In genomic region chr2:111025288-111025687, GRCh38 we compare ENCODE assay signal across 27 cellular contexts.
"Had no signal": no experiment of that assay in that cellular context is flagged by ENCODE, and none has a peak within 500 bp of the region (broad histone marks: within the 10 kb centered on the region; RNA-seq: fewer than 3 reads in every experiment).

No MANE protein-coding gene starts in this region.

- FAIRE-seq: islet of Langerhans, urothelium cell line had no signal

- H3K9me3 Mint-ChIP-seq: activated T-helper 2 cell treated with anti-CD3 and anti-CD28 coated beads, Interferon-gamma antibody, Interleukin-2, Interleukin-4, amounts not matched to agents 10 μg/mL and 5 μg/mL and 100 μg/mL, durations not matched to agents 14 hours and 24 hours and 36 hours; central memory CD8-positive, alpha-beta T cell had no signal

- H3K4me1 ChIP-seq: breast epithelium, right lobe of liver had no signal

- H3K4me3 ChIP-seq: breast epithelium, coronary artery, esophagus squamous epithelium, gastrocnemius medialis, right lobe of liver, skin epidermis, transverse colon had no signal

- H3K27ac ChIP-seq: breast epithelium, coronary artery, esophagus squamous epithelium, gastrocnemius medialis, right lobe of liver, skin epidermis had no signal

- H3K36me3 Mint-ChIP-seq: mesothelial cell of epicardium had no signal

- H3K9me3 ChIP-seq: esophagus squamous epithelium, gastrocnemius medialis, right lobe of liver, transverse colon had no signal

- DNase-seq: activated CD4-positive, alpha-beta T cell treated with anti-CD3 and anti-CD28 coated beads for 4 hours; activated CD4-positive, alpha-beta T cell treated with anti-CD3 and anti-CD28 coated beads, Interleukin-2, amount 50 U/mL, for 48 hours; activated naive CD4-positive, alpha-beta T cell; activated T-cell treated with anti-CD3 and anti-CD28 coated beads, Interleukin-2, amount 50 U/mL, for 1 hour; amniotic stem cell; endodermal cell; esophagus squamous epithelium; gastrocnemius medialis; head of caudate nucleus; left ventricle myocardium superior; mammary epithelial cell; nucleus accumbens; right lobe of liver; stimulated activated CD4-positive, alpha-beta T cell treated with anti-CD3 and anti-CD28 coated beads, Interleukin-1b, Interleukin-23, amount 100 ng/mL, for 48 hours; T-helper 9 cell; transverse colon had no signal

- ATAC-seq: gastrocnemius medialis, left ventricle myocardium superior, right lobe of liver, WTC11 had no signal

- H3K36me3 ChIP-seq: breast epithelium, esophagus squamous epithelium, gastrocnemius medialis, right lobe of liver, transverse colon had no signal

- H3K4me3 Mint-ChIP-seq: activated naive CD8-positive, alpha-beta T cell; central memory CD8-positive, alpha-beta T cell; endodermal cell; mesothelial cell of epicardium; nephron; WTC11 had no signal

- H3K27ac Mint-ChIP-seq: activated naive CD8-positive, alpha-beta T cell; activated T-helper 2 cell treated with anti-CD3 and anti-CD28 coated beads, Interferon-gamma antibody, Interleukin-2, Interleukin-4, amounts not matched to agents 10 μg/mL and 5 μg/mL and 100 μg/mL, durations not matched to agents 14 hours and 24 hours and 36 hours; endodermal cell; mesothelial cell of epicardium; nephron; WTC11 had no signal

- H3K27me3 ChIP-seq: breast epithelium, esophagus squamous epithelium, gastrocnemius medialis, right lobe of liver, transverse colon had no signal
